In genomic region chr1:72050551-72050950, GRCh38 we compare ENCODE assay signal across 30 cellular contexts.
"Had no signal": no experiment of that assay in that cellular context is flagged by ENCODE, and none has a peak within 500 bp of the region (broad histone marks: within the 10 kb centered on the region; RNA-seq: fewer than 3 reads in every experiment).

No MANE protein-coding gene starts in this region.

- DNase-seq: activated CD4-positive, alpha-beta memory T cell treated with anti-CD3 and anti-CD28 coated beads, Interleukin-2, amount 10 ng/mL, durations not matched to agents 7 days and 5 days; activated CD4-positive, alpha-beta T cell treated with anti-CD3 and anti-CD28 coated beads for 1 hour; activated CD4-positive, alpha-beta T cell treated with anti-CD3 and anti-CD28 coated beads for 36 hours; activated CD4-positive, alpha-beta T cell treated with anti-CD3 and anti-CD28 coated beads for 48 hours; activated CD4-positive, alpha-beta T cell treated with anti-CD3 and anti-CD28 coated beads, Interleukin-2, amount 10 ng/mL, durations not matched to agents 7 days and 5 days; activated CD4-positive, alpha-beta T cell treated with anti-CD3 and anti-CD28 coated beads, Interleukin-2, amount 50 U/mL, for 48 hours; activated CD4-positive, CD25-positive, alpha-beta regulatory T cell; activated CD8-positive, alpha-beta memory T cell treated with anti-CD3 and anti-CD28 coated beads for 24 hours; activated CD8-positive, alpha-beta memory T cell treated with anti-CD3 and anti-CD28 coated beads, Interleukin-2, amount 10 ng/mL, durations not matched to agents 7 days and 5 days; activated CD8-positive, alpha-beta memory T cell treated with anti-CD3 and anti-CD28 coated beads, Interleukin-2, amount 50 U/mL, for 48 hours; activated CD8-positive, alpha-beta T cell treated with anti-CD3 and anti-CD28 coated beads, Interleukin-2, amount 10 ng/mL, durations not matched to agents 7 days and 5 days; activated effector memory CD4-positive, alpha-beta T cell treated with Interleukin-2 at 50 U/mL for 16 hours; activated gamma-delta T cell; activated naive CD4-positive, alpha-beta T cell treated with anti-CD3 and anti-CD28 coated beads, Interleukin-2, amount 10 ng/mL, durations not matched to agents 7 days and 5 days; activated naive CD4-positive, alpha-beta T cell treated with Interleukin-2 at 50 U/mL for 16 hours; activated naive CD8-positive, alpha-beta T cell treated with anti-CD3 and anti-CD28 coated beads, Interleukin-2, amount 10 ng/mL, durations not matched to agents 7 days and 5 days; activated naive CD8-positive, alpha-beta T cell treated with anti-CD3 and anti-CD28 coated beads, Interleukin-2, amount 50 U/mL, for 24 hours; activated T-cell treated with anti-CD3 and anti-CD28 coated beads, Interleukin-2, amount 50 U/mL, for 24 hours; activated T-cell treated with anti-CD3 and anti-CD28 coated beads, Interleukin-2, amount 50 U/mL, for 72 hours; amygdala; anterior cingulate cortex; caudate nucleus; cerebellar nuclear complex; T-helper 1 cell; T-helper 2 cell; T-helper 9 cell; WERI-Rb-1 had no signal

- ATAC-seq: activated CD4-positive, alpha-beta T cell treated with anti-CD3 and anti-CD28 coated beads for 36 hours; activated CD4-positive, CD25-positive, alpha-beta regulatory T cell treated with anti-CD3 and anti-CD28 coated beads, Interleukin-2, amount 50 U/mL, for 24 hours; activated CD8-positive, alpha-beta memory T cell treated with anti-CD3 and anti-CD28 coated beads, Interleukin-2, amount 10 ng/mL, durations not matched to agents 7 days and 5 days; activated CD8-positive, alpha-beta T cell treated with anti-CD3 and anti-CD28 coated beads, Interleukin-2, amount 10 ng/mL, durations not matched to agents 7 days and 5 days; activated naive CD8-positive, alpha-beta T cell treated with anti-CD3 and anti-CD28 coated beads, Interleukin-2, amount 50 U/mL, for 24 hours; activated T-cell treated with anti-CD3 and anti-CD28 coated beads, Interleukin-2, amount 50 U/mL, for 72 hours; activated T-helper 17 cell treated with anti-CD3 and anti-CD28 coated beads, Interleukin-2, amount 50 U/mL, for 72 hours; WTC11 had no signal
